ENCODE assay signal across 1 cellular context in genomic region chr12:121573949-121574520, GRCh38.
TF ChIP-seq lines count a peak whose summit lies in the region.

No MANE protein-coding gene starts in this region.

TF ChIP-seq in WTC11, 78 proteins besides CTCF, POLR2A, EP300 and RAD21 (continued from another document):
- no peak for TF ChIP-seq USF2 (CRISPR knock-in tag; IDR thresholded peaks at IDR 0.05)
- TF ChIP-seq NFYB (CRISPR knock-in tag; conservative IDR thresholded peaks at IDR 0.05; ENCODE audit: low read depth), result no peak
- no peak for TF ChIP-seq SMAD4 (CRISPR knock-in tag; IDR thresholded peaks at IDR 0.05)
- no peak for TF ChIP-seq MYBL2 (CRISPR knock-in tag; IDR thresholded peaks at IDR 0.05)
- TF ChIP-seq ZMAT4 (CRISPR knock-in tag; IDR thresholded peaks at IDR 0.05), result no peak
- TF ChIP-seq PRRX2 (CRISPR knock-in tag; IDR thresholded peaks at IDR 0.05), result no peak
- no peak for TF ChIP-seq ZBTB43 (CRISPR knock-in tag; IDR thresholded peaks at IDR 0.05)
- TF ChIP-seq ZNF671 (CRISPR knock-in tag; IDR thresholded peaks at IDR 0.05), result no peak
- TF ChIP-seq ZNF416 (CRISPR knock-in tag; IDR thresholded peaks at IDR 0.05), result no peak
- TF ChIP-seq CBFB (CRISPR knock-in tag; IDR thresholded peaks at IDR 0.05; ENCODE audit: low read depth), result no peak
TF ChIP-seq in WTC11: peak in this region for 0.
